Comparison of ENCODE assay signal across 8 cellular contexts in the genomic region with DNA sequence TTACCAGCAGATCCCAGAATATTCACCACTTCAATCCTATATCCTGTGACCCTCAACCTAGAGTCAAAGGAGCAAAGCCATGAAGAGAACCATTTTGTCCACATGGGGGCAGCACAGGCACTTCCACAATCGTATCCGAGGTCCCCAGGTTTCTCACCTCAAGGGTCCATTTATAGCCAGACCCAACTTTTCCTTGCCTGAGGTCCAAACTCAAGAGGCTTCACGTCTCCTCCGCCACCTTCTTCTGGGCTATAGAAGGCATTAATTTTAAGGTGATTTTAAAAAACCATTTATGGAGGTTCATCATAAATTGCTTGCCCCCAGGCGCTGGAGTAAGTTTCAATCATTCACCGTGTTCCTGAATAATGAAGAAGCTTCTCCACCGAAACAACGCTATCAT.
DNase-seq lines count a peak whose midpoint lies in the region; ATAC-seq, FAIRE-seq and TF ChIP-seq lines count a peak whose summit lies in the region.

No MANE protein-coding gene starts in this region.

- H3K9me1 ChIP-seq in endothelial cell of umbilical vein (replicated peaks; ENCODE audit: control insufficient read depth, extremely low read depth, insufficient read depth, low read length), result no peaks in the 10 kb centered on the region

- no peaks in the 10 kb centered on the region for H4K20me1 ChIP-seq in endothelial cell of umbilical vein (replicated peaks; ENCODE audit: control insufficient read depth, extremely low read depth, insufficient read depth, low read length)

- H3K79me2 ChIP-seq in endothelial cell of umbilical vein (ENCODE audit: control insufficient read depth, insufficient read depth, low read length), result no peaks in the 10 kb centered on the region

- H3K4me3 Mint-ChIP-seq in CD14-positive monocyte, result no peak overlapping the region
- no peak overlapping the region for H3K4me3 Mint-ChIP-seq in naive thymus-derived CD8-positive, alpha-beta T cell

- H3K27me3 Mint-ChIP-seq in CD14-positive monocyte (ENCODE audit: low read depth in 3 of 3), result peaks cover 0 to 3% (median 1%) of the 10 kb centered on the region in 3 donors
- H3K27me3 Mint-ChIP-seq in naive thymus-derived CD8-positive, alpha-beta T cell, result peaks cover 6 to 24% (median 15%) of the 10 kb centered on the region in 5 donors

- dilution Hi-C loops in endothelial cell of umbilical vein (cut with MboI; ENCODE audit: extremely low pct_ligation_motif_present, low sequenced_read_pairs), result loop anchor here (25.0 kb wide), 1 partner anchor 146 kb away; no protein-coding TSS in a partner anchor

- H3K9me3 Mint-ChIP-seq in CD14-positive monocyte, result no peaks in the 10 kb centered on the region
- H3K9me3 Mint-ChIP-seq in naive thymus-derived CD8-positive, alpha-beta T cell, result no peaks in the 10 kb centered on the region

- CTCF ChIA-PET in endothelial cell of umbilical vein (lab: Charles Lee), result interaction anchor here (0.7 to 2.5 kb wide), 20 partner anchors 11 to 596 kb away, joined by 3 to 44 read pairs (median 5); partner anchors contain the start of gene NABP1

- TF ChIP-seq CTCF in CD14-positive monocyte (IDR thresholded peaks at IDR 0.05) (peak; percentile 91), endothelial cell of umbilical vein (IDR thresholded peaks at IDR 0.05; ENCODE audit: extremely low read depth in 1 of 2, insufficient read depth in 1 of 2, low read depth in 1 of 2, low read length in 2 of 2) (peak; percentile 64 to 82), stomach (IDR thresholded peaks at IDR 0.05) (peak in 5 of 7 experiments; percentile 38 to 72 (median 59))

- H3K27me3 ChIP-seq in endothelial cell of umbilical vein (ENCODE audit: control insufficient read depth in 2 of 2, insufficient read depth in 2 of 2, low read length in 2 of 2) (peaks cover 6 to 16% of the 10 kb centered on the region in 2 experiments), stomach (peaks cover 0 to 5% (median 0%) of the 10 kb centered on the region in 3 donors)

- H3K4me1 ChIP-seq in endothelial cell of umbilical vein (ENCODE audit: control insufficient read depth, extremely low read depth, insufficient read depth, low read length) (peaks cover 3% of the 10 kb centered on the region), stomach (peaks cover 0 to 19% (median 0%) of the 10 kb centered on the region in 4 donors)

- TF ChIP-seq EP300 in stomach (IDR thresholded peaks at IDR 0.05), result no peak

- H3K4me3 ChIP-seq in endothelial cell of umbilical vein (replicated peaks in 1 of 3; ENCODE audit: insufficient read depth in 1 of 3, low read depth in 1 of 3, low read length in 3 of 3) (no peak overlapping the region), stomach (no peak overlapping the region)

- DNase-seq in CD14-positive monocyte (ENCODE audit: low spot score) (peak; percentile 58), GM19238 (ENCODE audit: insufficient read length, low spot score) (peak; percentile 37), NCI-H82 treated with DMSO at 0.1 percent for 48 hours (lab: John Stamatoyannopoulos, UW; ENCODE audit: unreplicated experiment) (peak; percentile 8), endothelial cell of umbilical vein (ENCODE audit: low read depth, low spot score) (peak; percentile 54), stomach (peak; percentile 77)
- peak; percentile 21 to 44 for DNase-seq in activated CD8-positive, alpha-beta memory T cell treated with anti-CD3 and anti-CD28 coated beads for 1 hour (ENCODE audit: extremely low read depth in 1 of 2, low read depth in 1 of 2)
- DNase-seq in naive thymus-derived CD8-positive, alpha-beta T cell, result peak; percentile 35 to 82 (median 59)

- H3K9ac ChIP-seq in endothelial cell of umbilical vein (replicated peaks; ENCODE audit: extremely low read depth, insufficient read depth, low read length), result no peak overlapping the region

- no peak overlapping the region for H3K27ac Mint-ChIP-seq in CD14-positive monocyte
- no peak overlapping the region for H3K27ac Mint-ChIP-seq in naive thymus-derived CD8-positive, alpha-beta T cell

- H3K36me3 ChIP-seq in endothelial cell of umbilical vein (ENCODE audit: control insufficient read depth in 2 of 2, extremely low read depth in 1 of 2, insufficient read depth in 2 of 2, low read length in 2 of 2) (no peaks in the 10 kb centered on the region), stomach (no peaks in the 10 kb centered on the region)

- H3K36me3 Mint-ChIP-seq in CD14-positive monocyte, result no peaks in the 10 kb centered on the region
- no peaks in the 10 kb centered on the region for H3K36me3 Mint-ChIP-seq in naive thymus-derived CD8-positive, alpha-beta T cell

- H3K4me2 ChIP-seq in endothelial cell of umbilical vein (ENCODE audit: insufficient read depth, low read length), result no peak overlapping the region

- intact Hi-C loops in CD14-positive monocyte (cut with micrococcal nuclease) (loop anchor here (2.0 to 5.0 kb wide), 2 partner anchors 124 to 126 kb away; no protein-coding TSS in a partner anchor), endothelial cell of umbilical vein (cut with micrococcal nuclease) (loop anchor here (1.0 kb wide), 1 partner anchor 125 kb away; no protein-coding TSS in a partner anchor), stomach (cut with DNase I; ENCODE audit: low total_unique reads) (loop anchor here (5.0 kb wide), 1 partner anchor 126 kb away; no protein-coding TSS in a partner anchor)

- peak; percentile 65 for ATAC-seq in HG03432 (IDR thresholded peaks at IDR 0.05; ENCODE audit: unreplicated experiment)
- ATAC-seq in naive thymus-derived CD8-positive, alpha-beta T cell, result peak; percentile 55 to 82

- H3K9me3 ChIP-seq in endothelial cell of umbilical vein (replicated peaks; ENCODE audit: control insufficient read depth, insufficient read depth, low read length), result no peaks in the 10 kb centered on the region
- H3K9me3 ChIP-seq in stomach, result no peaks in the 10 kb centered on the region

- BruUV-seq in endothelial cell of umbilical vein (replicated peaks; lab: Mats Ljungman, UMichigan), result no TSS peak

- peaks cover 24% of the 10 kb centered on the region for H3K4me1 Mint-ChIP-seq in CD14-positive monocyte
- H3K4me1 Mint-ChIP-seq in naive thymus-derived CD8-positive, alpha-beta T cell, result peaks cover 12 to 28% (median 23%) of the 10 kb centered on the region in 4 donors

- no peak overlapping the region for H2AFZ ChIP-seq in endothelial cell of umbilical vein (ENCODE audit: low read depth, low read length)

- no peak overlapping the region for H3K27ac ChIP-seq in endothelial cell of umbilical vein (ENCODE audit: insufficient read depth, low read depth, low read length)
- peak overlapping the region in 1 of 5 donors; percentile 39 for H3K27ac ChIP-seq in stomach

- POLR2A ChIA-PET in endothelial cell of umbilical vein (lab: Charles Lee), result no interaction called here
- POLR2A ChIA-PET in naive thymus-derived CD8-positive, alpha-beta T cell (lab: Charles Lee), result interaction anchor here (0.7 to 1.5 kb wide), 4 partner anchors 55 to 123 kb away, joined by 3 to 7 read pairs (median 4); partner anchors contain the start of gene NABP1

- peak; percentile 76 for FAIRE-seq in endothelial cell of umbilical vein (lab: Jason Lieb, UNC)

- WGBS in stomach, 5 donors, result 55 to 67% (median 65%) methylated on average over 8 of the region's 8 CpGs

- TF ChIP-seq POLR2A in endothelial cell of umbilical vein (IDR thresholded peaks at IDR 0.05; ENCODE audit: low read depth, low read length) (no peak), stomach (IDR thresholded peaks at IDR 0.05) (no peak)

TF ChIP-seq in endothelial cell of umbilical vein, 7 proteins besides CTCF, POLR2A, EP300 and RAD21:
- TF ChIP-seq GATA2 (IDR thresholded peaks at IDR 0.05; ENCODE audit: insufficient read depth, insufficient read length, low read depth, low read length) (no peak), MYC (IDR thresholded peaks at IDR 0.05; ENCODE audit: low read depth, low read length) (no peak), POLR2AphosphoS5 (IDR thresholded peaks at IDR 0.05; ENCODE audit: insufficient read depth, low read depth, low read length) (no peak), JUN (IDR thresholded peaks at IDR 0.05; ENCODE audit: borderline replicate concordance, insufficient read depth, insufficient read length, low read depth) (no peak), EZH2 (IDR thresholded peaks at IDR 0.05; ENCODE audit: borderline replicate concordance, low read depth, low read length, severe bottlenecking) (no peak), FOS (IDR thresholded peaks at IDR 0.05; ENCODE audit: borderline replicate concordance, insufficient read depth, low read length) (no peak)
- TF ChIP-seq, protein P1, sequence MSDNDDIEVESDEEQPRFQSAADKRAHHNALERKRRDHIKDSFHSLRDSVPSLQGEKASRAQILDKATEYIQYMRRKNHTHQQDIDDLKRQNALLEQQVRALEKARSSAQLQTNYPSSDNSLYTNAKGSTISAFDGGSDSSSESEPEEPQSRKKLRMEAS (IDR thresholded peaks at IDR 0.05; ENCODE audit: insufficient read depth, insufficient read length), result no peak
TF ChIP-seq in endothelial cell of umbilical vein: peak in this region for 0.

Comparison
In these comparisons a context has a peak if more than half of its experiments do, and no peak if none do; other contexts are left out.
1. DNase-seq: peak in every context shown above with its lines; median percentile 77 in stomach; 59 in naive thymus-derived CD8-positive, alpha-beta T cell; 58 in CD14-positive monocyte; 54 in endothelial cell of umbilical vein; 37 in GM19238; 32 in activated CD8-positive, alpha-beta memory T cell treated with anti-CD3 and anti-CD28 coated beads for 1 hour; 8 in NCI-H82 treated with DMSO at 0.1 percent for 48 hours.